Comparison of ENCODE assay signal across 1 cellular context in the genomic region with DNA sequence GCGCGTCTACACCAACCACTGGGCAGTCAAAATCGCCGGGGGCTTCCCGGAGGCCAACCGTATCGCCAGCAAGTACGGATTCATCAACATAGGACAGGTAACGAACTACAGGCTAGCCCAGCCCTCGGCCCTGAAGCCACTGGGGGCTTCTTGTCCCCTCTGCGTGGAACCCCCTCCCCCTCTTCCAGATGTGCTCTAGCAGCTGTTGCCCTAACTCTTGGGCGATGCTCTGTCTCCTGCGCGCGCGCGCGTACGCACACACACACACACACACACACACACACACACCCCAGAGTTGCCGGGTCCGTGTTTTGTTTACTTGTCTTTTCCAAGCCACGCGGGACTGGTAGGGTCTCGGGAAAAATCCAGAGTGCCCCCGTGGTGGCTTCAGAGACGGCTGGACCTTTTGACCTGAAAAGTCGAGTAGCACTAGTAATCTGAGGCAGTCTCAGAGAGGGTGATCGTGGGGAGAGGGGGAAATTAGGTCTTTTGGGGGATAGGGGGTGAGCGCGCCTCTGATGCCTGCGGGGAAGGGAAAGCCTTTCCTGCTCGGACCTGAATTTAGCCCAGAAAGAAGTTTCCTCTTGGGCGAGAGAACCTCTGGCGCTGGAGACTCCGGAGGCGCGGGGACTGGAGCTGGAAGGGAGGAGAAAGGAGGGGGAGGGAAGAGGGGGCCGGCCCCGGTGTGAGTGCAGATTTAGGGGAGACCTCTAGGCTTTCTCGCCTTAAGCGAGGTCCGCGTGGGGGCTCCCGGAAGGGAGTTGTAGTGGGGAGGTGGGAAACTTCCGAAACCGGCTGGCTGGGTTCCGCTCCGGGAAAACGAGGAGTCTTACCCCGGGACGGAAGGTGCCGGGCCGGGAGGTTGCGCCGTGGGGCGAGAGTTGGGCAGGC.
TF ChIP-seq lines count a peak whose summit lies in the region.

No MANE protein-coding gene starts in this region.

TF ChIP-seq in IMR-90, 13 proteins besides CTCF, POLR2A, EP300 and RAD21 (continued from another document):
- no peak for TF ChIP-seq NFE2L2 (IDR thresholded peaks at IDR 0.05; ENCODE audit: low read depth, low read length)
- no peak for TF ChIP-seq BHLHE40 (IDR thresholded peaks at IDR 0.05; ENCODE audit: low read depth, low read length)
- no peak for TF ChIP-seq MAFK (IDR thresholded peaks at IDR 0.05; ENCODE audit: low read depth, low read length)
